In genomic region chr15:95162521-95162920, GRCh38 we compare ENCODE assay signal across 25 cellular contexts.
DNase-seq lines count a peak whose midpoint lies in the region; ATAC-seq and TF ChIP-seq lines count a peak whose summit lies in the region.
"Had no signal": no experiment of that assay in that cellular context is flagged by ENCODE, and none has a peak within 500 bp of the region (broad histone marks: within the 10 kb centered on the region; RNA-seq: fewer than 3 reads in every experiment).

No MANE protein-coding gene starts in this region.

- peak; percentile 33 for ATAC-seq in sciatic nerve
- ATAC-seq: stimulated activated naive B cell treated with anti-CD40 and anti-IgM and Interleukin-4, amounts not matched to agents 10 μg/mL and 1 μg/mL and 100 μg/mL, for 72 hours had no signal

- H3K9ac ChIP-seq in adipocyte (ENCODE audit: low read length), result peak overlapping the region; percentile 73
- H3K9ac ChIP-seq: BLaER1, parathyroid adenoma had no signal

- H3K9me3 ChIP-seq in adipocyte (ENCODE audit: control insufficient read depth, low read length), result no peaks in the 10 kb centered on the region
- no peaks in the 10 kb centered on the region for H3K9me3 ChIP-seq in transverse colon
- H3K9me3 ChIP-seq: BLaER1, HAP-1, right atrium auricular region, testis had no signal

- DNase-seq in adipocyte (ENCODE audit: low read depth) (peak; percentile 34), chondrocyte (ENCODE audit: low spot score) (no peak), sciatic nerve (ENCODE audit: low spot score) (no peak), transverse colon (no peak), NCI-H1105 (lab: John Stamatoyannopoulos, UW) (no peak), HEK293T (ENCODE audit: extremely low spot score) (no peak), cerebellum (ENCODE audit: low spot score) (no peak)
- DNase-seq: activated CD4-positive, alpha-beta memory T cell treated with anti-CD3 and anti-CD28 coated beads, Interleukin-2, amount 10 ng/mL, durations not matched to agents 7 days and 5 days; activated CD4-positive, CD25-positive, alpha-beta regulatory T cell treated with anti-CD3 and anti-CD28 coated beads, Interleukin-2, amount 50 U/mL, for 72 hours; activated CD8-positive, alpha-beta memory T cell treated with anti-CD3 and anti-CD28 coated beads, Interleukin-2, amount 50 U/mL, for 48 hours; activated naive CD4-positive, alpha-beta T cell treated with anti-CD3 and anti-CD28 coated beads, Interleukin-2, amount 50 U/mL, for 16 hours; COR-L47; DMS79 treated with DMSO at 0.1 percent for 48 hours; NCI-H1417; NCI-H345; NCI-H82; stimulated activated CD4-positive, alpha-beta T cell treated with anti-CD3 and anti-CD28 coated beads, Interleukin-15, amount 100 ng/mL, for 24 hours; stimulated activated naive B cell treated with anti-CD40 and anti-IgM and Interleukin-4, amounts not matched to agents 10 μg/mL and 1 μg/mL and 100 μg/mL, for 72 hours; testis had no signal

- peaks cover 16% of the 10 kb centered on the region for H3K9me3 Mint-ChIP-seq in chondrocyte (ENCODE audit: low read depth)
- H3K9me3 Mint-ChIP-seq: activated CD4-positive, alpha-beta memory T cell treated with anti-CD3 and anti-CD28 coated beads, Interleukin-2, amount 10 ng/mL, durations not matched to agents 7 days and 5 days had no signal

- H3K4me1 Mint-ChIP-seq in chondrocyte (ENCODE audit: low read depth), result peaks cover 45% of the 10 kb centered on the region
- H3K4me1 Mint-ChIP-seq: activated CD4-positive, alpha-beta memory T cell treated with anti-CD3 and anti-CD28 coated beads, Interleukin-2, amount 10 ng/mL, durations not matched to agents 7 days and 5 days; stimulated activated naive B cell treated with anti-CD40 and anti-IgM and Interleukin-4, amounts not matched to agents 10 μg/mL and 1 μg/mL and 100 μg/mL, for 72 hours had no signal

- peak overlapping the region in 3 of 4 donors; percentile 7 to 56 (median 41) for H3K27ac ChIP-seq in transverse colon
- H3K27ac ChIP-seq: BLaER1, parathyroid adenoma, RWPE1 had no signal

- H3K4me3 Mint-ChIP-seq in chondrocyte (ENCODE audit: unreplicated experiment), result no peak overlapping the region
- H3K4me3 Mint-ChIP-seq: activated CD4-positive, alpha-beta memory T cell treated with anti-CD3 and anti-CD28 coated beads, Interleukin-2, amount 10 ng/mL, durations not matched to agents 7 days and 5 days; stimulated activated naive B cell treated with anti-CD40 and anti-IgM and Interleukin-4, amounts not matched to agents 10 μg/mL and 1 μg/mL and 100 μg/mL, for 72 hours had no signal

- H3K27me3 Mint-ChIP-seq in chondrocyte (ENCODE audit: low read depth), result no peaks in the 10 kb centered on the region
- H3K27me3 Mint-ChIP-seq: activated CD4-positive, alpha-beta memory T cell treated with anti-CD3 and anti-CD28 coated beads, Interleukin-2, amount 10 ng/mL, durations not matched to agents 7 days and 5 days; stimulated activated naive B cell treated with anti-CD40 and anti-IgM and Interleukin-4, amounts not matched to agents 10 μg/mL and 1 μg/mL and 100 μg/mL, for 72 hours had no signal

- intact Hi-C loops in sciatic nerve (cut with DNase I) (no loop called here), transverse colon (cut with DNase I; ENCODE audit: low total_unique reads) (no loop called here)

- POLR2A ChIA-PET in HEK293T (lab: Yijun Ruan, JAX), result interaction anchor here (0.7 kb wide), 1 partner anchor 13 kb away, joined by 3 read pairs; no protein-coding TSS in a partner anchor

- H3K4me1 ChIP-seq in adipocyte (ENCODE audit: control insufficient read depth, insufficient read depth, low read length) (peaks cover 24% of the 10 kb centered on the region), transverse colon (no peaks in the 10 kb centered on the region)
- H3K4me1 ChIP-seq: HAP-1, parathyroid adenoma, right atrium auricular region, testis had no signal

- no peak overlapping the region for H3K4me3 ChIP-seq in adipocyte (ENCODE audit: low read length)
- no peak overlapping the region for H3K4me3 ChIP-seq in transverse colon
- H3K4me3 ChIP-seq: BLaER1, HAP-1, lung, right atrium auricular region, testis had no signal

- no peak for TF ChIP-seq EP300 in transverse colon (IDR thresholded peaks at IDR 0.05; ENCODE audit: low read depth)

- H3K36me3 ChIP-seq in adipocyte (ENCODE audit: control insufficient read depth, insufficient read depth, low read length, severe bottlenecking), result no peaks in the 10 kb centered on the region
- no peaks in the 10 kb centered on the region for H3K36me3 ChIP-seq in transverse colon
- H3K36me3 ChIP-seq: BLaER1, HAP-1, right atrium auricular region had no signal

- in situ Hi-C loops in transverse colon (cut with MboI; ENCODE audit: low pct_ligation_motif_present in 1 of 4, low pct_unique_long_range_greater_than_20kb in 1 of 4, low sequenced_read_pairs in 3 of 4), result no loop called here

- H3K27me3 ChIP-seq in adipocyte (replicated peaks; ENCODE audit: control insufficient read depth, insufficient read depth, low read length), result no peaks in the 10 kb centered on the region
- no peaks in the 10 kb centered on the region for H3K27me3 ChIP-seq in transverse colon
- H3K27me3 ChIP-seq: BLaER1, right atrium auricular region, testis had no signal

- H3K27ac Mint-ChIP-seq in chondrocyte (ENCODE audit: unreplicated experiment), result peak overlapping the region; percentile 89
- H3K27ac Mint-ChIP-seq: activated CD4-positive, alpha-beta memory T cell treated with anti-CD3 and anti-CD28 coated beads, Interleukin-2, amount 10 ng/mL, durations not matched to agents 7 days and 5 days; stimulated activated naive B cell treated with anti-CD40 and anti-IgM and Interleukin-4, amounts not matched to agents 10 μg/mL and 1 μg/mL and 100 μg/mL, for 72 hours had no signal

- H3K36me3 Mint-ChIP-seq in chondrocyte (ENCODE audit: low read depth), result peaks cover 3% of the 10 kb centered on the region
- H3K36me3 Mint-ChIP-seq: stimulated activated naive B cell treated with anti-CD40 and anti-IgM and Interleukin-4, amounts not matched to agents 10 μg/mL and 1 μg/mL and 100 μg/mL, for 72 hours had no signal

- TF ChIP-seq CTCF in chondrocyte (IDR thresholded peaks at IDR 0.05) (no peak), transverse colon (IDR thresholded peaks at IDR 0.05) (no peak)

- CTCF ChIA-PET in HEK293T (lab: Yijun Ruan, JAX), result no interaction called here

- TF ChIP-seq POLR2A in transverse colon (IDR thresholded peaks at IDR 0.05), result no peak

TF ChIP-seq in HEK293T, 16 proteins besides CTCF, POLR2A, EP300 and RAD21:
- TF ChIP-seq PKNOX1 (IDR thresholded peaks at IDR 0.05) (no peak), TARDBP (IDR thresholded peaks at IDR 0.05) (no peak), SUZ12 (IDR thresholded peaks at IDR 0.05) (no peak), SP1 (IDR thresholded peaks at IDR 0.05) (no peak), ARNT (IDR thresholded peaks at IDR 0.05) (no peak), HDGF (IDR thresholded peaks at IDR 0.05; ENCODE audit: borderline replicate concordance) (no peak), L3MBTL2 (conservative IDR thresholded peaks at IDR 0.05) (no peak), FOXM1 (IDR thresholded peaks at IDR 0.05; ENCODE audit: borderline replicate concordance) (no peak), BHLHE40 (IDR thresholded peaks at IDR 0.05; ENCODE audit: borderline replicate concordance) (no peak), LEF1 (IDR thresholded peaks at IDR 0.05; ENCODE audit: borderline replicate concordance) (no peak), NFRKB (IDR thresholded peaks at IDR 0.05) (no peak), ELF4 (IDR thresholded peaks at IDR 0.05) (no peak), CTBP1 (IDR thresholded peaks at IDR 0.05; ENCODE audit: borderline replicate concordance) (no peak), FOXK2 (IDR thresholded peaks at IDR 0.05) (no peak), ZNF384 (IDR thresholded peaks at IDR 0.05) (no peak), FOXA1 (IDR thresholded peaks at IDR 0.05) (no peak)
